ENCODE assay signal across 8 cellular contexts in the genomic region with DNA sequence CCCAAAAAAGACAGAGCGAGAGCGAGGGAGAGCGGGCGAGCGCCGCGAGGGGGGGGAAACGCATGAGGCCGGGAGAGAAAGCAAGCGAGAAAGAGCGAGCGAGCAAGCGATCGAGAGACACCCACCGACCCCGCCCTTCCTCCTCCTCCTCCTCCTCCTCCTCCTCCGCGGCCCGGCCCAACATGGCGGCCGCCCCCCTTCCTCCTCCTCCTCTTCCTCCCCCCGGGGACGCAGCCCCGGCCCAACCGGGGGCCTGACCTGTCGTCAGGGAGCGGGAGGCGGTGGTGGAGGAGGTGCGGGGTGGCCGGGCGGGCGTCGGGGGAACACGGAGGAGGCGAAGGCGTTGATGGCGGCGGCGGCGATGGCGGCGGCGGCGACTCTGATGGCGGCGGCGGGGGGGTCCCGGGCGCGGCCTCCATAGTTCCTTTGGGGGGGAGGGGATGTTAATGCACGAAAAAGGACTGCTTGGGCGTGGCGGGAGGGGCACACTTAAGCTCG. TPM values are rescaled to one million over a fixed set of nuclear protein-coding genes. Genes with fewer than 3 reads are reported as not detected.
A peak's percentile ranks its signal among the peaks of the same experiment; 100 is the strongest.
DNase-seq lines count a peak whose midpoint lies in the region; ATAC-seq and TF ChIP-seq lines count a peak whose summit lies in the region.

No MANE protein-coding gene starts in this region.

- peak overlapping the region; percentile 100 for H3K27ac ChIP-seq in VCaP
- H3K27ac ChIP-seq in skin epidermis: peak overlapping the region; percentile 98 to 100 (median 100)

- peak overlapping the region; percentile 63 to 98 (median 74) for H3K4me3 ChIP-seq in skin epidermis

- ATAC-seq in HG02642 (IDR thresholded peaks at IDR 0.05; ENCODE audit: poor library complexity, unreplicated experiment) (peak; percentile 26), HG02884 (IDR thresholded peaks at IDR 0.05; ENCODE audit: unreplicated experiment) (no peak)

- DNase-seq in Daoy (ENCODE audit: low read depth) (peak; percentile 92), NCI-H2107 (lab: John Stamatoyannopoulos, UW) (peak; percentile 70), brain pericyte (ENCODE audit: low read depth, low spot score) (peak; percentile 44), iPS-NIHi11 (ENCODE audit: low spot score) (peak; percentile 70)

- TF ChIP-seq CTCF in VCaP (conservative IDR thresholded peaks at IDR 0.05): no peak

RNA-seq across cellular contexts. Expression of gene ZC3H4, which starts 1.4 kb away (rescaled TPM):
- 4.0 and 11.4 TPM in 2 replicates for total RNA-seq in Daoy (2014; rRNA removed; shearing (Covaris generic))

RNA-seq across cellular contexts. Expression of gene SAE1, which starts 18.4 kb away (rescaled TPM):
- total RNA-seq in Daoy (2014; rRNA removed; shearing (Covaris generic)): 289 and 321 TPM in 2 replicates
